ENCODE assay signal across 17 cellular contexts in genomic region chr6:43141644-43142043, GRCh38.
"Had no signal": no experiment of that assay in that cellular context is flagged by ENCODE, and none has a peak within 500 bp of the region (broad histone marks: within the 10 kb centered on the region; RNA-seq: fewer than 3 reads in every experiment).

No MANE protein-coding gene starts in this region.

- H3K9me3 ChIP-seq: ascending aorta, breast epithelium, lower lobe of right lung, ovary, spleen, transverse colon had no signal

- H3K4me2 ChIP-seq: neural progenitor cell had no signal

- H3K36me3 ChIP-seq: ascending aorta, breast epithelium, neural progenitor cell, ovary, transverse colon had no signal

- DNase-seq: activated CD4-positive, alpha-beta T cell treated with anti-CD3 and anti-CD28 coated beads, Interleukin-2, amount 50 U/mL, for 48 hours; activated effector memory CD4-positive, alpha-beta T cell treated with anti-CD3 and anti-CD28 coated beads, Interleukin-2, amount 50 U/mL, for 16 hours; activated T-cell treated with anti-CD3 and anti-CD28 coated beads, Interleukin-2, amount 50 U/mL, for 48 hours; dermis blood vessel endothelial cell; endodermal cell; left colon; lower lobe of right lung; ovary; spleen; transverse colon; WERI-Rb-1 had no signal

- H3K4me1 ChIP-seq: neural progenitor cell had no signal

- ATAC-seq: left colon, lower lobe of right lung, sciatic nerve had no signal

- H3K9me3 Mint-ChIP-seq: endodermal cell; mesothelial cell of epicardium; neural progenitor cell; T-helper 1 cell treated with Interleukin-12 subunit alpha and Interleukin-12 subunit beta and Interleukin-4 antibody, amounts not matched to agents 30 μg/mL and 1 μg/mL, for 36 hours had no signal

- H3K4me3 ChIP-seq: ascending aorta, breast epithelium, lower lobe of right lung, neural progenitor cell, ovary, spleen, transverse colon had no signal

- H3K27me3 ChIP-seq: ascending aorta, breast epithelium, neural progenitor cell, ovary, spleen, transverse colon had no signal

- H3K9ac ChIP-seq: neural progenitor cell had no signal

- H2AFZ ChIP-seq: neural progenitor cell had no signal

- H3K27ac ChIP-seq: ascending aorta, breast epithelium, lower lobe of right lung, neural progenitor cell, ovary, transverse colon had no signal

- H3K4me3 Mint-ChIP-seq: endodermal cell; mesothelial cell of epicardium; T-helper 1 cell treated with Interleukin-12 subunit alpha and Interleukin-12 subunit beta and Interleukin-4 antibody, amounts not matched to agents 30 μg/mL and 1 μg/mL, for 36 hours had no signal

- H3K27ac Mint-ChIP-seq: T-helper 1 cell treated with Interleukin-12 subunit alpha and Interleukin-12 subunit beta and Interleukin-4 antibody, amounts not matched to agents 30 μg/mL and 1 μg/mL, for 36 hours had no signal
